ENCODE assay signal across 1 cellular context in genomic region chr2:42089340-42089925, GRCh38.
TF ChIP-seq lines count a peak whose summit lies in the region.

No MANE protein-coding gene starts in this region.

TF ChIP-seq in HepG2, 621 proteins besides CTCF, POLR2A, EP300 and RAD21 (continued from another document):
- TF ChIP-seq, protein P1, sequence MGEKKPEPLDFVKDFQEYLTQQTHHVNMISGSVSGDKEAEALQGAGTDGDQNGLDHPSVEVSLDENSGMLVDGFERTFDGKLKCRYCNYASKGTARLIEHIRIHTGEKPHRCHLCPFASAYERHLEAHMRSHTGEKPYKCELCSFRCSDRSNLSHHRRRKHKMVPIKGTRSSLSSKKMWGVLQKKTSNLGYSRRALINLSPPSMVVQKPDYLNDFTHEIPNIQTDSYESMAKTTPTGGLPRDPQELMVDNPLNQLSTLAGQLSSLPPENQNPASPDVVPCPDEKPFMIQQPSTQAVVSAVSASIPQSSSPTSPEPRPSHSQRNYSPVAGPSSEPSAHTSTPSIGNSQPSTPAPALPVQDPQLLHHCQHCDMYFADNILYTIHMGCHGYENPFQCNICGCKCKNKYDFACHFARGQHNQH (CRISPR knock-in tag; IDR thresholded peaks at IDR 0.05) = no peak
- TF ChIP-seq ZBTB33 (CRISPR knock-in tag; IDR thresholded peaks at IDR 0.05) (peak; percentile 99), CHD4 (IDR thresholded peaks at IDR 0.05; ENCODE audit: borderline replicate concordance, low read length) (no peak), HOXA3 (CRISPR knock-in tag; IDR thresholded peaks at IDR 0.05) (peak; percentile 65), ONECUT2 (CRISPR knock-in tag; IDR thresholded peaks at IDR 0.05) (no peak), ZNF687 (CRISPR knock-in tag; IDR thresholded peaks at IDR 0.05) (peak; percentile 43), SETDB1 (CRISPR knock-in tag; IDR thresholded peaks at IDR 0.05; ENCODE audit: borderline replicate concordance) (no peak), HNRNPL (IDR thresholded peaks at IDR 0.05; ENCODE audit: low read depth, low read length) (0 out of 2 replicates have a peak, but pooled peaks have one; percentile 26), SALL1 (CRISPR knock-in tag; IDR thresholded peaks at IDR 0.05) (peak; percentile 29; the same call in 1 of the 2 replicates), ZBTB38 (CRISPR knock-in tag; IDR thresholded peaks at IDR 0.05) (peak; percentile 78; the same call in 1 of the 2 replicates)
- TF ChIP-seq, protein P2, sequence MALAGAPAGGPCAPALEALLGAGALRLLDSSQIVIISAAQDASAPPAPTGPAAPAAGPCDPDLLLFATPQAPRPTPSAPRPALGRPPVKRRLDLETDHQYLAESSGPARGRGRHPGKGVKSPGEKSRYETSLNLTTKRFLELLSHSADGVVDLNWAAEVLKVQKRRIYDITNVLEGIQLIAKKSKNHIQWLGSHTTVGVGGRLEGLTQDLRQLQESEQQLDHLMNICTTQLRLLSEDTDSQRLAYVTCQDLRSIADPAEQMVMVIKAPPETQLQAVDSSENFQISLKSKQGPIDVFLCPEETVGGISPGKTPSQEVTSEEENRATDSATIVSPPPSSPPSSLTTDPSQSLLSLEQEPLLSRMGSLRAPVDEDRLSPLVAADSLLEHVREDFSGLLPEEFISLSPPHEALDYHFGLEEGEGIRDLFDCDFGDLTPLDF (CRISPR knock-in tag; IDR thresholded peaks at IDR 0.05) = no peak
TF ChIP-seq in HepG2: peak in this region for 10.
